25 cellular contexts compared by ENCODE assay signal in genomic region chr7:75628055-75628454, GRCh38.
"Had no signal": no experiment of that assay in that cellular context is flagged by ENCODE, and none has a peak within 500 bp of the region (broad histone marks: within the 10 kb centered on the region; RNA-seq: fewer than 3 reads in every experiment).

No MANE protein-coding gene starts in this region.

- H3K4me1 ChIP-seq: breast epithelium, Peyer's patch, SJCRH30 had no signal

- DNase-seq: activated CD4-positive, alpha-beta T cell treated with anti-CD3 and anti-CD28 coated beads for 4 hours; activated CD8-positive, alpha-beta memory T cell treated with anti-CD3 and anti-CD28 coated beads, Interleukin-2, amount 50 U/mL, for 4 hours; activated CD8-positive, alpha-beta T cell treated with anti-CD3 and anti-CD28 coated beads for 36 hours; activated gamma-delta T cell treated with Interleukin-2 at 50 U/mL for 16 hours; activated naive CD4-positive, alpha-beta T cell treated with anti-CD3 and anti-CD28 coated beads, Interleukin-2, amount 10 ng/mL, durations not matched to agents 7 days and 5 days; activated naive CD8-positive, alpha-beta T cell treated with anti-CD3 and anti-CD28 coated beads for 36 hours; activated T-cell treated with anti-CD3 and anti-CD28 coated beads, Interleukin-2, amount 50 U/mL, for 72 hours; caudate nucleus; Karpas-422; NCI-H1048; NCI-H1417; NCI-H1694; NCI-H2029; NCI-H2107; NCI-H446; NCI-H524; Peyer's patch; Right ventricle myocardium superior; SJCRH30; SK-N-SH; T-helper 1 cell had no signal

- H3K27ac Mint-ChIP-seq: activated CD8-positive, alpha-beta T cell treated with anti-CD3 and anti-CD28 coated beads for 36 hours; activated naive CD4-positive, alpha-beta T cell treated with anti-CD3 and anti-CD28 coated beads, Interleukin-2, amount 10 ng/mL, durations not matched to agents 7 days and 5 days; activated naive CD8-positive, alpha-beta T cell treated with anti-CD3 and anti-CD28 coated beads for 36 hours; activated T-cell treated with anti-CD3 and anti-CD28 coated beads, Interleukin-2, amount 50 U/mL, for 72 hours; activated T-helper 2 cell treated with anti-CD3 and anti-CD28 coated beads, Interferon-gamma antibody, Interleukin-2, Interleukin-4, amounts not matched to agents 10 μg/mL and 5 μg/mL and 100 μg/mL, durations not matched to agents 14 hours and 24 hours and 36 hours had no signal

- H3K9me3 ChIP-seq: SK-N-SH had no signal

- ATAC-seq: activated CD8-positive, alpha-beta T cell treated with anti-CD3 and anti-CD28 coated beads for 36 hours; activated T-cell treated with anti-CD3 and anti-CD28 coated beads, Interleukin-2, amount 50 U/mL, for 72 hours had no signal

- H3K9ac ChIP-seq: SK-N-SH had no signal

- H3K36me3 ChIP-seq: breast epithelium, Peyer's patch had no signal

- H3K4me2 ChIP-seq: SK-N-SH had no signal

- H3K4me1 Mint-ChIP-seq: activated naive CD4-positive, alpha-beta T cell treated with anti-CD3 and anti-CD28 coated beads, Interleukin-2, amount 10 ng/mL, durations not matched to agents 7 days and 5 days had no signal

- H3K36me3 Mint-ChIP-seq: activated naive CD4-positive, alpha-beta T cell treated with anti-CD3 and anti-CD28 coated beads, Interleukin-2, amount 10 ng/mL, durations not matched to agents 7 days and 5 days; activated naive CD8-positive, alpha-beta T cell treated with anti-CD3 and anti-CD28 coated beads for 36 hours had no signal

- H3K27me3 Mint-ChIP-seq: activated CD8-positive, alpha-beta T cell treated with anti-CD3 and anti-CD28 coated beads for 36 hours; activated naive CD8-positive, alpha-beta T cell treated with anti-CD3 and anti-CD28 coated beads for 36 hours had no signal

- H3K27me3 ChIP-seq: breast epithelium, Peyer's patch, SJCRH30 had no signal

- H3K4me3 ChIP-seq: breast epithelium, Peyer's patch, SJCRH30 had no signal

- H3K4me3 Mint-ChIP-seq: activated CD8-positive, alpha-beta T cell treated with anti-CD3 and anti-CD28 coated beads for 36 hours; activated naive CD4-positive, alpha-beta T cell treated with anti-CD3 and anti-CD28 coated beads, Interleukin-2, amount 10 ng/mL, durations not matched to agents 7 days and 5 days; activated naive CD8-positive, alpha-beta T cell treated with anti-CD3 and anti-CD28 coated beads for 36 hours; activated T-cell treated with anti-CD3 and anti-CD28 coated beads, Interleukin-2, amount 50 U/mL, for 72 hours had no signal

- H3K27ac ChIP-seq: breast epithelium, Peyer's patch, RWPE1, SJCRH30, VCaP had no signal
